22 cellular contexts compared by ENCODE assay signal in genomic region chr18:64275593-64276309, GRCh38.
A peak's percentile ranks its signal among the peaks of the same experiment; 100 is the strongest.
DNase-seq lines count a peak whose midpoint lies in the region; ATAC-seq, FAIRE-seq and TF ChIP-seq lines count a peak whose summit lies in the region.
"Had no signal": no experiment of that assay in that cellular context is flagged by ENCODE, and none has a peak within 500 bp of the region (broad histone marks: within the 10 kb centered on the region; RNA-seq: fewer than 3 reads in every experiment).

No MANE protein-coding gene starts in this region.

- no peak overlapping the region for H3K4me3 Mint-ChIP-seq in HFFc6
- H3K4me3 Mint-ChIP-seq: CD8-positive, alpha-beta T cell; IgD-negative memory B cell had no signal

- peak overlapping the region; percentile 57; the same call in 1 of the 2 replicates for H2BK5ac ChIP-seq in H1 (ENCODE audit: low read depth, low read length)

- H3K4me1 ChIP-seq in liver (ENCODE audit: control insufficient read depth in 4 of 4, insufficient read depth in 4 of 4, low read length in 3 of 4) (peaks cover 8 to 51% (median 35%) of the 10 kb centered on the region in 4 donors), HepG2 (ENCODE audit: insufficient read depth, low read length) (no peaks in the 10 kb centered on the region), H1 (replicated peaks in 1 of 4; ENCODE audit: control insufficient read depth in 3 of 4, insufficient read depth in 4 of 4, low read length in 3 of 4) (peaks cover 3 to 19% (median 14%) of the 10 kb centered on the region in 4 experiments; a peak in 6 of 7 replicates), lower lobe of right lung (peaks cover 14% of the 10 kb centered on the region), kidney (ENCODE audit: control insufficient read depth in 1 of 2, insufficient read depth in 1 of 2, low read depth in 1 of 2, low read length in 2 of 2) (peaks cover 6 to 10% of the 10 kb centered on the region in 2 donors)
- H3K4me1 ChIP-seq: BE2C had no signal

- H3K36me3 ChIP-seq in liver (ENCODE audit: control insufficient read depth in 4 of 4, insufficient read depth in 3 of 4, low read depth in 1 of 4, low read length in 3 of 4) (peaks cover 0 to 1% (median 0%) of the 10 kb centered on the region in 4 donors), HepG2 (replicated peaks in 1 of 2; ENCODE audit: control insufficient read depth in 1 of 2, insufficient read depth in 2 of 2, low read length in 2 of 2) (no peaks in the 10 kb centered on the region), H1 (ENCODE audit: control insufficient read depth in 2 of 4, insufficient read depth in 4 of 4, low read length in 3 of 4) (peaks cover 0 to 8% (median 3%) of the 10 kb centered on the region in 4 experiments; a peak in 3 of 8 replicates), lower lobe of right lung (no peaks in the 10 kb centered on the region), kidney (ENCODE audit: control insufficient read depth in 1 of 2, insufficient read depth in 2 of 2, low read length in 2 of 2) (no peaks in the 10 kb centered on the region)
- H3K36me3 ChIP-seq: BE2C had no signal

- no peak overlapping the region for H3K23ac ChIP-seq in H1 (ENCODE audit: insufficient read length)

- no peak overlapping the region for H3K14ac ChIP-seq in H1 (ENCODE audit: insufficient read length)

- H3K56ac ChIP-seq in H1 (replicated peaks; ENCODE audit: insufficient read length, low read depth, low read length): no peak overlapping the region

- CTCF ChIA-PET in HepG2 (lab: Yijun Ruan, JAX; ENCODE audit: low intra/inter-chr PET ratio, low total read pairs) (no interaction called here), H1 (lab: Charles Lee; ENCODE audit: partially characterized antibody) (interaction anchor here (0.5 to 0.8 kb wide), 3 partner anchors 86 to 176 kb away, joined by 3 to 5 read pairs (median 4); no protein-coding TSS in a partner anchor)

- H3K18ac ChIP-seq in H1 (ENCODE audit: extremely low read depth, low read length): peak overlapping the region; percentile 26; the same call in 1 of the 2 replicates

- H3K79me2 ChIP-seq in HepG2 (ENCODE audit: insufficient read depth, low read length): no peaks in the 10 kb centered on the region
- no peaks in the 10 kb centered on the region for H3K79me2 ChIP-seq in H1 (ENCODE audit: control insufficient read depth in 1 of 2, insufficient read depth in 2 of 2, low read length in 2 of 2)

- peaks cover 66% of the 10 kb centered on the region for H3K9me3 Mint-ChIP-seq in HFFc6

- peak overlapping the region; percentile 38; the same call in 1 of the 2 replicates for H2BK20ac ChIP-seq in H1 (ENCODE audit: low read length)

- no peak for DNase-seq in HepG2 (ENCODE audit: low spot score)
- no peak for DNase-seq in H1 (ENCODE audit: low read depth in 1 of 2, low spot score in 2 of 2)
- no peak for DNase-seq in lower lobe of right lung
- DNase-seq in kidney: no peak
- DNase-seq in mucosa of gallbladder (ENCODE audit: low spot score): no peak
- DNase-seq in HFFc6: no peak
- DNase-seq: BE2C; Calu3; CD8-positive, alpha-beta T cell; DMS53; EL; Karpas-422; NCI-H1417 treated with DMSO at 0.1 percent for 48 hours; NCI-H187 treated with DMSO at 0.1 percent for 48 hours; NCI-H226; NCI-H524; SHP77 treated with DMSO at 0.1 percent for 48 hours had no signal

- H4K20me1 ChIP-seq in HepG2 (ENCODE audit: insufficient read depth, low read length): no peaks in the 10 kb centered on the region
- H4K20me1 ChIP-seq in H1 (replicated peaks in 1 of 2; ENCODE audit: control insufficient read depth in 1 of 2, insufficient read depth in 2 of 2, low read length in 2 of 2): no peaks in the 10 kb centered on the region

- ATAC-seq in HepG2 (no peak), lower lobe of right lung (peak; percentile 52 to 62)
- ATAC-seq: CD8-positive, alpha-beta T cell; HCT116 had no signal

- no peak overlapping the region for H2AK5ac ChIP-seq in H1 (ENCODE audit: low read depth, low read length)

- peak overlapping the region; percentile 87 for H4K91ac ChIP-seq in H1 (replicated peaks; ENCODE audit: insufficient read length, low read length)

- TF ChIP-seq CTCF in liver (IDR thresholded peaks at IDR 0.05; ENCODE audit: low read depth, low read length, missing input control): no peak
- no peak for TF ChIP-seq CTCF in HepG2 (CRISPR knock-in tag; IDR thresholded peaks at IDR 0.05)
- no peak for TF ChIP-seq CTCF in H1 (IDR thresholded peaks at IDR 0.05; ENCODE audit: control extremely low read depth in 1 of 3, insufficient read depth in 1 of 3, low read depth in 1 of 3, low read length in 3 of 3)
- no peak for TF ChIP-seq CTCF in lower lobe of right lung (IDR thresholded peaks at IDR 0.05)
- no peak for TF ChIP-seq CTCF in kidney (IDR thresholded peaks at IDR 0.05; ENCODE audit: borderline replicate concordance, extremely low read depth, insufficient read depth)
- no peak for TF ChIP-seq CTCF in HFFc6 (IDR thresholded peaks at IDR 0.05)

- peaks cover 1% of the 10 kb centered on the region for H3K27me3 Mint-ChIP-seq in HFFc6 (ENCODE audit: insufficient read depth)

- H3K23me2 ChIP-seq in H1 (ENCODE audit: low read depth, low read length): no peaks in the 10 kb centered on the region

- H2BK120ac ChIP-seq in H1 (replicated peaks; ENCODE audit: low read depth, low read length): peak overlapping the region; percentile 81

- H3K4me1 Mint-ChIP-seq in HFFc6 (ENCODE audit: low read depth): no peaks in the 10 kb centered on the region
- H3K4me1 Mint-ChIP-seq: IgD-negative memory B cell had no signal

- whole genome bisulfite sequencing in liver: 49% methylated on average over 3 of the region's 3 CpGs
- 4% methylated on average over 2 of the region's 3 CpGs for WGBS in HepG2 (ENCODE audit: low lambda C conversion rate)
- WGBS in H1 (ENCODE audit: extremely low coverage in 1 of 2, insufficient coverage in 1 of 2, insufficient read length in 1 of 2, insufficient replicate concordance in 2 of 2, low coverage in 1 of 2, low lambda C conversion rate in 2 of 2, missing lambda C conversion rate in 1 of 2), 2 experiments: 87% methylated on average over 3 of the region's 3 CpGs; no CpG with 5 or more reads in 1 of the 2 experiments

- peak overlapping the region; percentile 2 for H3K4ac ChIP-seq in H1 (replicated peaks; ENCODE audit: insufficient read length, low read depth, low read length)

- H3K27me3 ChIP-seq in liver (ENCODE audit: control insufficient read depth in 4 of 4, insufficient read depth in 4 of 4, low read length in 3 of 4): no peaks in the 10 kb centered on the region
- H3K27me3 ChIP-seq in HepG2 (ENCODE audit: control insufficient read depth in 1 of 2, insufficient read depth in 2 of 2, low read length in 2 of 2): no peaks in the 10 kb centered on the region
- H3K27me3 ChIP-seq in H1 (replicated peaks in 1 of 4; ENCODE audit: control insufficient read depth in 3 of 4, extremely low read depth in 1 of 4, insufficient read depth in 3 of 4, low read length in 3 of 4): no peaks in the 10 kb centered on the region
- H3K27me3 ChIP-seq in lower lobe of right lung (ENCODE audit: low read depth): no peaks in the 10 kb centered on the region
- H3K27me3 ChIP-seq: BE2C had no signal

- TF ChIP-seq RAD21 in liver (IDR thresholded peaks at IDR 0.05) (no peak), HepG2 (CRISPR knock-in tag; IDR thresholded peaks at IDR 0.05) (no peak), H1 (IDR thresholded peaks at IDR 0.05 in 1 of 2, conservative IDR thresholded peaks at IDR 0.05 in 1 of 2; ENCODE audit: low read depth in 2 of 2, low read length in 2 of 2) (no peak)

- no peaks in the 10 kb centered on the region for H3K9me3 ChIP-seq in liver (ENCODE audit: control insufficient read depth in 4 of 4, low read length in 3 of 4)
- peaks cover 84% of the 10 kb centered on the region for H3K9me3 ChIP-seq in HepG2 (ENCODE audit: low read length)
- peaks cover 18 to 20% of the 10 kb centered on the region in 2 experiments; a peak in 3 of 4 replicates for H3K9me3 ChIP-seq in H1 (ENCODE audit: insufficient read depth in 2 of 2, low read depth in 1 of 2, low read length in 1 of 2)
- H3K9me3 ChIP-seq in lower lobe of right lung: no peaks in the 10 kb centered on the region
- H3K9me3 ChIP-seq in kidney (ENCODE audit: control insufficient read depth in 1 of 2, low read length in 2 of 2): no peaks in the 10 kb centered on the region
- H3K9me3 ChIP-seq: BE2C had no signal

- in situ Hi-C loops in HepG2 (cut with HindIII; ENCODE audit: extremely low pct_ligation_motif_present, low pct_unique_long_range_greater_than_20kb): no loop called here

- H2AFZ ChIP-seq in HepG2 (ENCODE audit: low read length) (no peak overlapping the region), H1 (ENCODE audit: low read length) (no peak overlapping the region; the same call in 1 of the 2 replicates)

- no peak overlapping the region for H2BK12ac ChIP-seq in H1 (ENCODE audit: low read depth, low read length)

- no peak overlapping the region for H3K9ac ChIP-seq in liver (ENCODE audit: low read depth in 1 of 2, low read length in 2 of 2)
- no peak overlapping the region for H3K9ac ChIP-seq in HepG2 (ENCODE audit: insufficient read depth, low read depth, low read length)
- no peak overlapping the region for H3K9ac ChIP-seq in H1 (replicated peaks in 1 of 4; ENCODE audit: extremely low read depth in 1 of 4, low read depth in 3 of 4, low read length in 3 of 4)
- no peak overlapping the region for H3K9ac ChIP-seq in kidney (ENCODE audit: low read length in 2 of 2)

- H3K27ac Mint-ChIP-seq in HFFc6: no peak overlapping the region
- H3K27ac Mint-ChIP-seq: CD8-positive, alpha-beta T cell; IgD-negative memory B cell had no signal

- H3K4me3 ChIP-seq in liver (ENCODE audit: low read depth in 1 of 3, low read length in 3 of 3): peak overlapping the region in 1 of 3 donors; percentile 6
- H3K4me3 ChIP-seq in HepG2 (replicated peaks in 1 of 3; ENCODE audit: insufficient read depth in 1 of 3, low read depth in 2 of 3, low read length in 3 of 3): no peak overlapping the region
- H3K4me3 ChIP-seq in H1 (ENCODE audit: extremely low read depth in 1 of 4, insufficient read depth in 2 of 4, low read depth in 3 of 4, low read length in 4 of 4): peak overlapping the region in 1 of 4 experiments; percentile 4; a peak in 1 of 8 replicates
- H3K4me3 ChIP-seq in lower lobe of right lung: no peak overlapping the region
- H3K4me3 ChIP-seq in kidney (ENCODE audit: low read length in 2 of 2): no peak overlapping the region

- no peak overlapping the region for H3K4me2 ChIP-seq in HepG2 (ENCODE audit: low read depth, low read length)
- no peak overlapping the region for H3K4me2 ChIP-seq in H1 (ENCODE audit: insufficient read depth in 1 of 2, low read depth in 2 of 2, low read length in 2 of 2)

- H2BK15ac ChIP-seq in H1 (ENCODE audit: low read length): no peak overlapping the region

- no peaks in the 10 kb centered on the region for H3K79me1 ChIP-seq in H1 (ENCODE audit: low read depth, low read length)

- TF ChIP-seq POLR2A in HepG2 (IDR thresholded peaks at IDR 0.05; ENCODE audit: insufficient read depth in 1 of 2, low read depth in 2 of 2, low read length in 2 of 2) (no peak), H1 (IDR thresholded peaks at IDR 0.05; ENCODE audit: control extremely low read depth in 1 of 2, low read depth in 2 of 2, low read length in 2 of 2) (no peak)

- BruUV-seq in HepG2 (replicated peaks; lab: Mats Ljungman, UMichigan): no TSS peak

- TF ChIP-seq EP300 in HepG2 (IDR thresholded peaks at IDR 0.05; ENCODE audit: low read depth in 2 of 2, low read length in 2 of 2) (no peak), HepG2 (CRISPR knock-in tag; IDR thresholded peaks at IDR 0.05; ENCODE audit: borderline replicate concordance) (no peak), H1 (IDR thresholded peaks at IDR 0.05; ENCODE audit: borderline replicate concordance in 1 of 2, low read depth in 2 of 2, low read length in 2 of 2) (no peak)

- POLR2A ChIA-PET in HepG2 (lab: Yijun Ruan, JAX) (no interaction called here), H1 (lab: Charles Lee; ENCODE audit: partially characterized antibody) (no interaction called here)

- H4K8ac ChIP-seq in H1 (ENCODE audit: extremely low read depth, insufficient read depth, low read length): no peak overlapping the region

- peak overlapping the region; percentile 12 for H4K5ac ChIP-seq in H1 (ENCODE audit: insufficient read length, low read depth, low read length)

- no peak for FAIRE-seq in HepG2 (lab: Jason Lieb, UNC)
- no peak for FAIRE-seq in H1 (lab: Jason Lieb, UNC)
- FAIRE-seq in kidney (lab: Jason Lieb, UNC): no peak
- FAIRE-seq: GM12891, GM19239 had no signal

- intact Hi-C loops in HepG2 (cut with micrococcal nuclease; ENCODE audit: unreplicated experiment) (no loop called here), lower lobe of right lung (cut with DNase I) (no loop called here), kidney (cut with DNase I) (no loop called here)

- no peaks in the 10 kb centered on the region; the same call in 1 of the 2 replicates for H3K36me3 Mint-ChIP-seq in HFFc6 (ENCODE audit: low read depth)
- H3K36me3 Mint-ChIP-seq: CD8-positive, alpha-beta T cell had no signal

- peak overlapping the region; percentile 5 to 36 for H3K27ac ChIP-seq in liver (ENCODE audit: low read depth in 1 of 2, low read length in 2 of 2)
- no peak overlapping the region for H3K27ac ChIP-seq in HepG2 (ENCODE audit: extremely low read length, insufficient read depth, low read length)
- peak overlapping the region; percentile 15; the same call in 1 of the 2 replicates for H3K27ac ChIP-seq in H1 (ENCODE audit: low read depth, low read length)
- H3K27ac ChIP-seq in lower lobe of right lung: peak overlapping the region; percentile 49
- no peak overlapping the region for H3K27ac ChIP-seq in kidney (ENCODE audit: low read depth in 2 of 2, low read length in 2 of 2)

Comparison
In these comparisons a context has a peak if more than half of its experiments do, and no peak if none do; other contexts are left out.
1. H3K27ac ChIP-seq: peak in liver (2 of 2), H1 (single experiment) and lower lobe of right lung (single experiment); none in HepG2 (single experiment) and kidney (0 of 2).